ENCODE assay signal across 19 cellular contexts in genomic region chr11:66789097-66789890, GRCh38. TPM values are rescaled to one million over a fixed set of nuclear protein-coding genes. Genes with fewer than 3 reads are reported as not detected.
A peak's percentile ranks its signal among the peaks of the same experiment; 100 is the strongest.
DNase-seq lines count a peak whose midpoint lies in the region; ATAC-seq and TF ChIP-seq lines count a peak whose summit lies in the region.
"Had no signal": no experiment of that assay in that cellular context is flagged by ENCODE, and none has a peak within 500 bp of the region (broad histone marks: within the 10 kb centered on the region; RNA-seq: fewer than 3 reads in every experiment).

No MANE protein-coding gene starts in this region.

- H2BK120ac ChIP-seq in neuronal stem cell (ENCODE audit: low read depth, low read length): no peak overlapping the region

- no peak overlapping the region for H2BK5ac ChIP-seq in neuronal stem cell (ENCODE audit: low read length)

- H3K27me3 ChIP-seq in RWPE2 (ENCODE audit: insufficient read depth, poor library complexity, severe bottlenecking) (no peaks in the 10 kb centered on the region), neuronal stem cell (ENCODE audit: control insufficient read depth in 3 of 3, insufficient read depth in 3 of 3, low read depth in 1 of 3, low read length in 3 of 3) (no peaks in the 10 kb centered on the region)
- H3K27me3 ChIP-seq: ascending aorta, BE2C, SJSA1, uterus had no signal

- H3K36me3 ChIP-seq in RWPE2 (ENCODE audit: low read depth): peaks cover 20% of the 10 kb centered on the region
- H3K36me3 ChIP-seq in neuronal stem cell (replicated peaks in 1 of 2; ENCODE audit: control insufficient read depth in 2 of 2, insufficient read depth in 2 of 2, low read length in 2 of 2): peaks cover 0 to 17% of the 10 kb centered on the region in 2 donors
- H3K36me3 ChIP-seq: ascending aorta, BE2C, left ventricle myocardium inferior, uterus had no signal

- no peak overlapping the region for H3K18ac ChIP-seq in neuronal stem cell (ENCODE audit: low read length)

- no peak overlapping the region for H4K91ac ChIP-seq in neuronal stem cell (ENCODE audit: low read depth, low read length, poor library complexity)

- DNase-seq in DMS79 (lab: John Stamatoyannopoulos, UW) (peak; percentile 50), LoVo (ENCODE audit: low spot score) (peak; percentile 85), RWPE2 (ENCODE audit: low spot score) (no peak), left kidney (ENCODE audit: low read depth, low spot score) (peak; percentile 21), neuronal stem cell (ENCODE audit: low spot score) (no peak)
- DNase-seq: activated CD4-positive, alpha-beta memory T cell treated with anti-CD3 and anti-CD28 coated beads, Interleukin-2, amount 10 ng/mL, durations not matched to agents 7 days and 5 days; BE2C; cortex of kidney; left ventricle myocardium inferior; NCI-H1436; posterior cingulate gyrus; stimulated activated naive CD8-positive, alpha-beta T cell treated with anti-CD3 and anti-CD28 coated beads, Interleukin-15, amount 100 ng/mL, for 72 hours; uterus had no signal

- no peak overlapping the region for H4K8ac ChIP-seq in neuronal stem cell (ENCODE audit: low read depth, low read length)

- no peak overlapping the region for H3K9ac ChIP-seq in neuronal stem cell (ENCODE audit: low read depth, low read length, poor library complexity)

- H3K23ac ChIP-seq in neuronal stem cell (ENCODE audit: low read depth, low read length, poor library complexity): no peak overlapping the region

- H3K4me2 ChIP-seq in neuronal stem cell (ENCODE audit: insufficient read depth, low read length, poor library complexity, severe bottlenecking): no peak overlapping the region

- H3K79me1 ChIP-seq in neuronal stem cell (ENCODE audit: low read depth, low read length): no peaks in the 10 kb centered on the region

- H3K27ac ChIP-seq in RWPE2 (ENCODE audit: poor library complexity, severe bottlenecking) (no peak overlapping the region), neuronal stem cell (replicated peaks; ENCODE audit: low read length) (no peak overlapping the region)
- H3K27ac ChIP-seq: left ventricle myocardium inferior, SJSA1, uterus had no signal

- no peaks in the 10 kb centered on the region for H3K9me3 ChIP-seq in RWPE2 (ENCODE audit: severe bottlenecking)
- H3K9me3 ChIP-seq in neuronal stem cell (replicated peaks in 1 of 2; ENCODE audit: control insufficient read depth in 2 of 2, insufficient read depth in 1 of 2, low read depth in 1 of 2, low read length in 2 of 2): no peaks in the 10 kb centered on the region
- H3K9me3 ChIP-seq: ascending aorta, BE2C, left ventricle myocardium inferior, SJSA1, uterus had no signal

- H2BK15ac ChIP-seq in neuronal stem cell (ENCODE audit: low read length): no peak overlapping the region

- no CpG with 5 or more reads among the region's 2 CpGs for WGBS in neuronal stem cell (ENCODE audit: extremely low coverage in 2 of 2, insufficient read length in 2 of 2, insufficient replicate concordance in 1 of 2), 2 donors

- ATAC-seq in RWPE2 (ENCODE audit: low read depth) (peak; percentile 42; the same call in 2 of the 3 replicates), GM18519 (IDR thresholded peaks at IDR 0.05; ENCODE audit: low FRiP score, unreplicated experiment) (no peak), GM18517 (IDR thresholded peaks at IDR 0.05; ENCODE audit: unreplicated experiment) (no peak), SK-N-SH treated with all-trans-retinoic acid at 6 μM for 48 hours (no peak)
- ATAC-seq: HCT116; stimulated activated naive CD8-positive, alpha-beta T cell treated with anti-CD3 and anti-CD28 coated beads, Interleukin-15, amount 100 ng/mL, for 72 hours had no signal

- H3K14ac ChIP-seq in neuronal stem cell (ENCODE audit: low read length): no peak overlapping the region

- H2AFZ ChIP-seq in neuronal stem cell (ENCODE audit: low read length): no peak overlapping the region

- no peak overlapping the region for H2BK12ac ChIP-seq in neuronal stem cell (ENCODE audit: low read length)

- H3K4ac ChIP-seq in neuronal stem cell (ENCODE audit: low read length): no peak overlapping the region

- no peak for TF ChIP-seq CTCF in RWPE2 (IDR thresholded peaks at IDR 0.05; ENCODE audit: poor library complexity, severe bottlenecking)

- H3K4me1 ChIP-seq in RWPE2 (ENCODE audit: insufficient read depth, poor library complexity, severe bottlenecking): no peaks in the 10 kb centered on the region
- H3K4me1 ChIP-seq in neuronal stem cell (ENCODE audit: control insufficient read depth in 2 of 2, insufficient read depth in 1 of 2, low read depth in 1 of 2, low read length in 2 of 2): no peaks in the 10 kb centered on the region
- H3K4me1 ChIP-seq: BE2C, left ventricle myocardium inferior, uterus had no signal

- H3K4me3 ChIP-seq in RWPE2 (ENCODE audit: severe bottlenecking) (no peak overlapping the region), neuronal stem cell (ENCODE audit: low read length in 2 of 2) (no peak overlapping the region)
- H3K4me3 ChIP-seq: ascending aorta, left ventricle myocardium inferior, SJSA1, uterus had no signal

- no peak overlapping the region for H2AK5ac ChIP-seq in neuronal stem cell (ENCODE audit: low read depth, low read length)

TF ChIP-seq in SK-N-SH treated with all-trans-retinoic acid at 6 μM for 48 hours, 23 proteins besides CTCF, POLR2A, EP300 and RAD21 (continues in another document):
- no peak for TF ChIP-seq RARB (CRISPR knock-in tag; IDR thresholded peaks at IDR 0.05)
- TF ChIP-seq ARNTL (CRISPR knock-in tag; IDR thresholded peaks at IDR 0.05; ENCODE audit: borderline replicate concordance, low read depth): no peak
- no peak for TF ChIP-seq PPARA (CRISPR knock-in tag; IDR thresholded peaks at IDR 0.05; ENCODE audit: borderline replicate concordance)
- no peak for TF ChIP-seq ZNF565 (CRISPR knock-in tag; conservative IDR thresholded peaks at IDR 0.05; ENCODE audit: low read depth)
- no peak for TF ChIP-seq ZFP30 (CRISPR knock-in tag; IDR thresholded peaks at IDR 0.05)
- no peak for TF ChIP-seq BACH2 (CRISPR knock-in tag; IDR thresholded peaks at IDR 0.05; ENCODE audit: borderline replicate concordance)
- no peak for TF ChIP-seq TSHZ2 (CRISPR knock-in tag; IDR thresholded peaks at IDR 0.05)
- TF ChIP-seq ZC3H10 (CRISPR knock-in tag; IDR thresholded peaks at IDR 0.05): no peak
- no peak for TF ChIP-seq CSRNP3 (CRISPR knock-in tag; IDR thresholded peaks at IDR 0.05)
- TF ChIP-seq ZNF70 (CRISPR knock-in tag; IDR thresholded peaks at IDR 0.05): no peak
- TF ChIP-seq TCF4 (CRISPR knock-in tag; IDR thresholded peaks at IDR 0.05; ENCODE audit: borderline replicate concordance): no peak
- no peak for TF ChIP-seq CSDC2 (CRISPR knock-in tag; IDR thresholded peaks at IDR 0.05)
- TF ChIP-seq GLIS3 (CRISPR knock-in tag; IDR thresholded peaks at IDR 0.05): no peak
- TF ChIP-seq SNAI2 (CRISPR knock-in tag; IDR thresholded peaks at IDR 0.05): no peak
- TF ChIP-seq ZNF8 (CRISPR knock-in tag; IDR thresholded peaks at IDR 0.05): no peak
- TF ChIP-seq PATZ1 (CRISPR knock-in tag; IDR thresholded peaks at IDR 0.05; ENCODE audit: borderline replicate concordance): no peak

RNA-seq across cellular contexts. Expression of gene RCE1, which starts 53.9 kb away (rescaled TPM):
- polyA plus RNA-seq in neuronal stem cell (2013, experiment 1 of 2): 25.4 TPM
- polyA plus RNA-seq in neuronal stem cell (2013, experiment 2 of 2): 23.9 TPM

Comparison
In these comparisons a context has a peak if more than half of its experiments do, and no peak if none do; other contexts are left out.
1. DNase-seq: peak in DMS79 (single experiment), LoVo (single experiment) and left kidney (single experiment); none in RWPE2 (single experiment) and neuronal stem cell (single experiment).